Comparison of ENCODE assay signal across 8 cellular contexts in genomic region chr12:19431407-19432308, GRCh38. TPM values are rescaled to one million over a fixed set of nuclear protein-coding genes. Genes with fewer than 3 reads are reported as not detected.
DNase-seq lines count a peak whose midpoint lies in the region; FAIRE-seq and TF ChIP-seq lines count a peak whose summit lies in the region.

No MANE protein-coding gene starts in this region.

- H3K9me3 ChIP-seq in HEK293 (ENCODE audit: control insufficient read depth, insufficient read depth, low read depth, low read length): no peaks in the 10 kb centered on the region

- H3K36me3 ChIP-seq in HEK293 (ENCODE audit: control insufficient read depth in 2 of 2, insufficient read depth in 1 of 2, low read length in 2 of 2) (no peaks in the 10 kb centered on the region), bronchial epithelial cell (ENCODE audit: control insufficient read depth, insufficient read depth, low read length) (no peaks in the 10 kb centered on the region)

- TF ChIP-seq POLR2A in GM12892 (IDR thresholded peaks at IDR 0.05; ENCODE audit: low read depth, low read length): no peak

- CTCF ChIA-PET in HEK293 (lab: Yijun Ruan, JAX): interaction anchor here (0.7 kb wide), 1 partner anchor 436 kb away, joined by 3 read pairs; no protein-coding TSS in a partner anchor

- peak; percentile 70 for FAIRE-seq in GM12892 (lab: Jason Lieb, UNC)
- no peak for FAIRE-seq in bronchial epithelial cell (lab: Jason Lieb, UNC)

- H3K27ac ChIP-seq in HEK293 (ENCODE audit: extremely low read depth, low read depth, low read length): peak overlapping the region; percentile 70

- no peaks in the 10 kb centered on the region for H3K4me1 ChIP-seq in HEK293 (ENCODE audit: control insufficient read depth, insufficient read depth, low read length)

- intact Hi-C loops in cardiac septum (cut with DNase I): no loop called here

- H3K4me3 ChIP-seq in HEK293 (ENCODE audit: low read depth, low read length) (no peak overlapping the region), bronchial epithelial cell (ENCODE audit: low read depth, low read length) (no peak overlapping the region)

- POLR2A ChIA-PET in HEK293 (lab: Yijun Ruan, JAX): no interaction called here

- DNase-seq in GM12892 (ENCODE audit: insufficient read length) (no peak), NCI-H510A treated with DMSO at 0.1 percent for 48 hours (lab: John Stamatoyannopoulos, UW) (peak; percentile 31), bronchial epithelial cell (ENCODE audit: low read depth) (peak; percentile 95), renal cortical epithelial cell (ENCODE audit: low read depth) (peak; percentile 47), pons (ENCODE audit: low spot score) (no peak), cardiac septum (ENCODE audit: low spot score) (no peak), SIG-M5 (lab: John Stamatoyannopoulos, UW) (no peak)

- TF ChIP-seq CTCF in HEK293 (tag by site-specific recombination; IDR thresholded peaks at IDR 0.05) (no peak), bronchial epithelial cell (IDR thresholded peaks at IDR 0.05; ENCODE audit: insufficient read depth, low read length, severe bottlenecking) (no peak)

- H3K27me3 ChIP-seq in bronchial epithelial cell (ENCODE audit: control insufficient read depth, insufficient read depth, low read length): no peaks in the 10 kb centered on the region

TF ChIP-seq in HEK293, 187 proteins besides CTCF, POLR2A, EP300 and RAD21:
- TF ChIP-seq ZBTB44 (tag by site-specific recombination; IDR thresholded peaks at IDR 0.05): no peak
- TF ChIP-seq MZF1 (tag by site-specific recombination; IDR thresholded peaks at IDR 0.05; ENCODE audit: borderline replicate concordance): no peak
- TF ChIP-seq ZSCAN5A (tag by site-specific recombination; IDR thresholded peaks at IDR 0.05): no peak
- TF ChIP-seq ZNF692 (tag by site-specific recombination; IDR thresholded peaks at IDR 0.05): 0 out of 2 replicates have a peak, but pooled peaks have one; percentile 28
- 0 out of 2 replicates have a peak, but pooled peaks have one; percentile 17 for TF ChIP-seq ZNF518A (tag by site-specific recombination; conservative IDR thresholded peaks at IDR 0.05; ENCODE audit: low read depth)
- no peak for TF ChIP-seq ZFHX2 (tag by site-specific recombination; conservative IDR thresholded peaks at IDR 0.05)
- peak; percentile 28 for TF ChIP-seq SETDB1 (IDR thresholded peaks at IDR 0.05; ENCODE audit: insufficient read length, low read length)
- peak; percentile 90 for TF ChIP-seq TRIM28 (IDR thresholded peaks at IDR 0.05; ENCODE audit: borderline replicate concordance, low read length)
- no peak for TF ChIP-seq ZNF785 (tag by site-specific recombination; IDR thresholded peaks at IDR 0.05)
- 0 out of 2 replicates have a peak, but pooled peaks have one; percentile 15 for TF ChIP-seq PRDM6 (tag by site-specific recombination; IDR thresholded peaks at IDR 0.05)
- peak; percentile 59; the same call in 1 of the 2 replicates for TF ChIP-seq ATF2 (tag by site-specific recombination; IDR thresholded peaks at IDR 0.05; ENCODE audit: low read depth)
- no peak for TF ChIP-seq ZNF792 (tag by site-specific recombination; IDR thresholded peaks at IDR 0.05)
- TF ChIP-seq ZNF585B (tag by site-specific recombination; IDR thresholded peaks at IDR 0.05): no peak
TF ChIP-seq in HEK293: peak in this region for 6.

RNA-seq across cellular contexts. Expression of gene AEBP2, which starts 7.6 kb away (rescaled TPM):
- 34.3 TPM for polyA plus RNA-seq in GM12892 (2012; ENCODE audit: missing spikeins)
- total RNA-seq in bronchial epithelial cell (12.6 and 18.2 TPM in 2 replicates), renal cortical epithelial cell (21.7 and 61.7 TPM in 2 replicates), cardiac septum (27.2 TPM)

Comparison
In these comparisons a context has a peak if more than half of its experiments do, and no peak if none do; other contexts are left out.
1. DNase-seq: peak in NCI-H510A treated with DMSO at 0.1 percent for 48 hours (single experiment), bronchial epithelial cell (single experiment) and renal cortical epithelial cell (single experiment); none in GM12892 (single experiment), pons (single experiment), cardiac septum (single experiment) and SIG-M5 (single experiment).